Comparison of ENCODE assay signal across 8 cellular contexts in the genomic region with DNA sequence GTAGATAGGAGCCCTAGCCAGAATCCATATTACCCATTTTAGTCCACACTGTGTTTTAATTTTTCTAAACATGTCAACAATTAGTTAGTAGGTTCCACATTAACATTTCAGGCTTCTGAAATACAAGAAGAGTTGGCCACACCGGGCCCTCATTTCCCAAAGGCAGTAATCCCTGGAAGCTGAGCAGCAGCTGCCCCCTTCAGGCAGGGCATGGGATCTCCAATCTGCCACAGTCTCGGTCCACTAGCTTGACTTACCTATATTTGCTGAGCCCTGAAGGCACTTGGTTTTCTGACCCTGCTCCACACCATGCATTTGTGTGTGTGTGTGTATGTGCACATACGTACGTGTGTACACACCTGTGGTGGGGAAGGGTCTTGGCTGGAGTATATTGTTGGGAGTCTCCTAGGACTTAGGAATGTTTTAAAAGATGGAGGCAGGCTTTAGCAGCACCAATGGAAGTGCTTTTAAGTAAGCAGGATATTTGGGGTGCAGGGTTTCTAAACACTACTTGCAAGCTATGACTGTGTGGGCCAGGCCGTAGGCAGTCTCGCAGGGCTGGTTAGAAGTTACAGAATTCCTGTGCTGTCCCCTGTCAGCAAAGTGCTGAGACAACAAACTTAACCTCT.
DNase-seq lines count a peak whose midpoint lies in the region; ATAC-seq and TF ChIP-seq lines count a peak whose summit lies in the region.

No MANE protein-coding gene starts in this region.

- DNase-seq in NCI-H446 treated with DMSO at 0.1 percent for 48 hours (lab: John Stamatoyannopoulos, UW) (peak; percentile 26), fibroblast of mammary gland (ENCODE audit: low read depth) (peak; percentile 1), dermis blood vessel endothelial cell (no peak), putamen (ENCODE audit: low spot score) (no peak)
- no peak for DNase-seq in effector CD4-positive, alpha-beta T cell

- TF ChIP-seq CTCF in C4-2B (conservative IDR thresholded peaks at IDR 0.05), result peak; percentile 93
- peak; percentile 27 for TF ChIP-seq CTCF in fibroblast of mammary gland (conservative IDR thresholded peaks at IDR 0.05; ENCODE audit: control insufficient read depth, insufficient read depth, low read depth, low read length)

- peak; percentile 68 for ATAC-seq in GM18519 (IDR thresholded peaks at IDR 0.05; ENCODE audit: low FRiP score, unreplicated experiment)
- ATAC-seq in HG03571 (IDR thresholded peaks at IDR 0.05; ENCODE audit: unreplicated experiment), result no peak

- H3K4me3 ChIP-seq in fibroblast of mammary gland (ENCODE audit: control insufficient read depth, low read depth, low read length), result no peak overlapping the region

- no peak overlapping the region for H3K27ac ChIP-seq in C4-2B

Comparison
In these comparisons a context has a peak if more than half of its experiments do, and no peak if none do; other contexts are left out.
1. DNase-seq: peak in NCI-H446 treated with DMSO at 0.1 percent for 48 hours (single experiment) and fibroblast of mammary gland (single experiment); none in effector CD4-positive, alpha-beta T cell (single experiment), dermis blood vessel endothelial cell (single experiment) and putamen (single experiment).